Comparison of ENCODE assay signal across 24 cellular contexts in genomic region chr17:48627625-48628510, GRCh38. TPM values are rescaled to one million over a fixed set of nuclear protein-coding genes. Genes with fewer than 3 reads are reported as not detected.
DNase-seq lines count a peak whose midpoint lies in the region; ATAC-seq and TF ChIP-seq lines count a peak whose summit lies in the region.
"Had no signal": no experiment of that assay in that cellular context is flagged by ENCODE, and none has a peak within 500 bp of the region (broad histone marks: within the 10 kb centered on the region; RNA-seq: fewer than 3 reads in every experiment).

No MANE protein-coding gene starts in this region.

- intact Hi-C loops in Panc1 (cut with micrococcal nuclease; ENCODE audit: unreplicated experiment) (no loop called here), transverse colon (cut with DNase I; ENCODE audit: low total_unique reads) (no loop called here)

- no peak for ATAC-seq in Panc1
- ATAC-seq: SK-N-SH treated with all-trans-retinoic acid at 6 μM for 48 hours, WTC11 had no signal

- H3K4ac ChIP-seq in mesenchymal stem cell (ENCODE audit: low read depth in 1 of 2, low read length in 2 of 2): peak overlapping the region in 1 of 2 experiments; percentile 66

- H4K8ac ChIP-seq in mesenchymal stem cell (ENCODE audit: low read length): peak overlapping the region; percentile 53

- no peaks in the 10 kb centered on the region for H3K9me3 ChIP-seq in Panc1 (ENCODE audit: control insufficient read depth, insufficient read depth, low read depth, low read length)
- peaks cover 6% of the 10 kb centered on the region for H3K9me3 ChIP-seq in mesenchymal stem cell (ENCODE audit: control insufficient read depth, low read length)
- no peaks in the 10 kb centered on the region for H3K9me3 ChIP-seq in transverse colon
- no peaks in the 10 kb centered on the region for H3K9me3 ChIP-seq in right atrium auricular region
- H3K9me3 ChIP-seq in BE2C: no peaks in the 10 kb centered on the region
- H3K9me3 ChIP-seq: breast epithelium had no signal

- in situ Hi-C loops in Panc1 (cut with HindIII; ENCODE audit: low pct_unique_long_range_greater_than_20kb, low sequenced_read_pairs): no loop called here
- in situ Hi-C loops in transverse colon (cut with MboI; ENCODE audit: low pct_ligation_motif_present in 1 of 4, low pct_unique_long_range_greater_than_20kb in 1 of 4, low sequenced_read_pairs in 3 of 4): no loop called here

- TF ChIP-seq EP300 in transverse colon (IDR thresholded peaks at IDR 0.05; ENCODE audit: low read depth): no peak

- no peak overlapping the region for H2BK5ac ChIP-seq in mesenchymal stem cell (ENCODE audit: low read depth, low read length, poor library complexity, severe bottlenecking)

- 0 out of 2 replicates have a peak, but pooled peaks cover 3% of the 10 kb centered on the region for H3K36me3 ChIP-seq in Panc1 (ENCODE audit: control insufficient read depth, insufficient read depth, low read length)
- no peaks in the 10 kb centered on the region for H3K36me3 ChIP-seq in mesenchymal stem cell (ENCODE audit: control insufficient read depth in 1 of 2, insufficient read depth in 2 of 2, low read depth in 1 of 2, low read length in 2 of 2)
- no peaks in the 10 kb centered on the region for H3K36me3 ChIP-seq in transverse colon
- no peaks in the 10 kb centered on the region for H3K36me3 ChIP-seq in right atrium auricular region
- H3K36me3 ChIP-seq in BE2C: no peaks in the 10 kb centered on the region
- H3K36me3 ChIP-seq: breast epithelium had no signal

- no peak overlapping the region for H3K4me3 ChIP-seq in Panc1 (ENCODE audit: low read depth in 2 of 2, low read length in 2 of 2)
- no peak overlapping the region for H3K4me3 ChIP-seq in mesenchymal stem cell (ENCODE audit: insufficient read depth in 1 of 2, low read depth in 1 of 2, low read length in 2 of 2)
- H3K4me3 ChIP-seq in transverse colon: peak overlapping the region in 1 of 4 donors; percentile 66
- no peak overlapping the region for H3K4me3 ChIP-seq in right atrium auricular region
- H3K4me3 ChIP-seq in BE2C (ENCODE audit: low read depth, low read length): no peak overlapping the region
- H3K4me3 ChIP-seq: breast epithelium, coronary artery had no signal

- CTCF ChIA-PET in Panc1 (lab: Charles Lee): interaction anchor here (1.1 kb wide), 1 partner anchor 320 kb away, joined by 3 read pairs; no protein-coding TSS in a partner anchor

- peak overlapping the region in 1 of 2 experiments; percentile 19 for H3K18ac ChIP-seq in mesenchymal stem cell (ENCODE audit: low read depth in 1 of 2, low read length in 2 of 2)

- 45% methylated on average over 27 of the region's 27 CpGs for WGBS in mesenchymal stem cell
- 15 to 25% methylated on average over 11 to 27 of the region's 27 CpGs for WGBS in transverse colon (ENCODE audit: low coverage in 1 of 2), 2 donors

- H2AK5ac ChIP-seq in mesenchymal stem cell (ENCODE audit: low read length, severe bottlenecking): no peak overlapping the region

- no peak overlapping the region for H3K9ac ChIP-seq in mesenchymal stem cell (ENCODE audit: low read length)

- peak overlapping the region; percentile 36 for H3K4me3 Mint-ChIP-seq in activated naive CD4-positive, alpha-beta T cell treated with anti-CD3 and anti-CD28 coated beads, Interleukin-2, amount 50 U/mL, for 24 hours

- peaks cover 5% of the 10 kb centered on the region for H3K36me3 Mint-ChIP-seq in activated naive CD4-positive, alpha-beta T cell treated with anti-CD3 and anti-CD28 coated beads, Interleukin-2, amount 50 U/mL, for 24 hours
- H3K36me3 Mint-ChIP-seq: WTC11 had no signal

- no peak overlapping the region for H3K14ac ChIP-seq in mesenchymal stem cell (ENCODE audit: low read length in 2 of 2)

- peak overlapping the region; percentile 26 for H2BK15ac ChIP-seq in mesenchymal stem cell (ENCODE audit: low read depth, poor library complexity, severe bottlenecking)

- no TSS peak for BruUV-seq in Panc1 (replicated peaks; lab: Mats Ljungman, UMichigan)

- no peak overlapping the region for H3K23ac ChIP-seq in mesenchymal stem cell (ENCODE audit: low read length in 2 of 2)

- TF ChIP-seq POLR2A in transverse colon (IDR thresholded peaks at IDR 0.05): no peak

- peak overlapping the region; percentile 19 for H2BK120ac ChIP-seq in mesenchymal stem cell (ENCODE audit: low read depth, low read length)

- peaks cover 25% of the 10 kb centered on the region for H3K4me1 Mint-ChIP-seq in activated naive CD4-positive, alpha-beta T cell treated with anti-CD3 and anti-CD28 coated beads, Interleukin-2, amount 50 U/mL, for 24 hours

- H3K27me3 ChIP-seq in Panc1 (ENCODE audit: control insufficient read depth, insufficient read depth, low read length) (no peaks in the 10 kb centered on the region), mesenchymal stem cell (ENCODE audit: control insufficient read depth in 1 of 2, insufficient read depth in 1 of 2, low read length in 2 of 2) (peaks cover 95 to 98% of the 10 kb centered on the region in 2 experiments), transverse colon (peaks cover 99% of the 10 kb centered on the region), right atrium auricular region (peaks cover 42 to 92% of the 10 kb centered on the region in 2 donors), BE2C (peaks cover 99% of the 10 kb centered on the region)

- POLR2A ChIA-PET in Panc1 (lab: Charles Lee): interaction anchor here (0.6 kb wide), 1 partner anchor 363 kb away, joined by 4 read pairs; no protein-coding TSS in a partner anchor

- no peak overlapping the region for H2AFZ ChIP-seq in mesenchymal stem cell (ENCODE audit: low read depth, low read length)

- H4K91ac ChIP-seq in mesenchymal stem cell (ENCODE audit: low read length): no peak overlapping the region

- H3K27ac Mint-ChIP-seq in activated naive CD4-positive, alpha-beta T cell treated with anti-CD3 and anti-CD28 coated beads, Interleukin-2, amount 50 U/mL, for 24 hours: no peak overlapping the region
- H3K27ac Mint-ChIP-seq: T-helper 2 cell treated with Interferon-gamma antibody and Interleukin-4, amounts not matched to agents 5 μg/mL and 100 μg/mL, for 36 hours; WTC11 had no signal

- H3K79me1 ChIP-seq in mesenchymal stem cell (replicated peaks; ENCODE audit: low read length, poor library complexity, severe bottlenecking): no peaks in the 10 kb centered on the region

- H3K4me1 ChIP-seq in Panc1 (ENCODE audit: control insufficient read depth, insufficient read depth, low read length) (peaks cover 48% of the 10 kb centered on the region), mesenchymal stem cell (ENCODE audit: control insufficient read depth, insufficient read depth, low read depth, low read length) (peaks cover 21% of the 10 kb centered on the region), transverse colon (peaks cover 12 to 74% (median 64%) of the 10 kb centered on the region in 4 donors), right atrium auricular region (peaks cover 0 to 27% of the 10 kb centered on the region in 2 donors), BE2C (no peaks in the 10 kb centered on the region)

- no peak for DNase-seq in activated naive CD4-positive, alpha-beta T cell treated with anti-CD3 and anti-CD28 coated beads, Interleukin-2, amount 50 U/mL, for 16 hours
- DNase-seq in Panc1 (ENCODE audit: low read depth, low spot score) (no peak), mesenchymal stem cell (no peak), transverse colon (peak; percentile 19), hippocampal formation (lab: John Stamatoyannopoulos, UW) (no peak), right atrium auricular region (ENCODE audit: low spot score) (no peak), BE2C (no peak)
- DNase-seq: activated effector memory CD4-positive, alpha-beta T cell treated with Interleukin-2 at 50 U/mL for 16 hours; COR-L47; DND-41; midbrain; NCI-H1436; NCI-H524 treated with DMSO at 0.1 percent for 48 hours; small intestine; stimulated activated naive CD4-positive, alpha-beta T cell had no signal

- no peaks in the 10 kb centered on the region for H3K9me3 Mint-ChIP-seq in activated naive CD4-positive, alpha-beta T cell treated with anti-CD3 and anti-CD28 coated beads, Interleukin-2, amount 50 U/mL, for 24 hours
- H3K9me3 Mint-ChIP-seq: T-helper 2 cell treated with Interferon-gamma antibody and Interleukin-4, amounts not matched to agents 5 μg/mL and 100 μg/mL, for 36 hours; WTC11 had no signal

- H2BK12ac ChIP-seq in mesenchymal stem cell (ENCODE audit: low read length in 2 of 2): no peak overlapping the region

- H3K27me3 Mint-ChIP-seq in activated naive CD4-positive, alpha-beta T cell treated with anti-CD3 and anti-CD28 coated beads, Interleukin-2, amount 50 U/mL, for 24 hours: peaks cover 52% of the 10 kb centered on the region

- H3K27ac ChIP-seq in Panc1 (ENCODE audit: low read length) (peak overlapping the region; percentile 99), mesenchymal stem cell (ENCODE audit: low read length, poor library complexity, severe bottlenecking) (no peak overlapping the region), transverse colon (peak overlapping the region; percentile 86 to 93 (median 89)), right atrium auricular region (no peak overlapping the region)
- H3K27ac ChIP-seq: breast epithelium, coronary artery, RWPE1 had no signal

- no peak for TF ChIP-seq CTCF in Panc1 (IDR thresholded peaks at IDR 0.05)
- no peak for TF ChIP-seq CTCF in transverse colon (IDR thresholded peaks at IDR 0.05)
- TF ChIP-seq CTCF in right atrium auricular region (IDR thresholded peaks at IDR 0.05): no peak
- no peak for TF ChIP-seq CTCF in BE2C (IDR thresholded peaks at IDR 0.05; ENCODE audit: low read depth, low read length)

- no peak overlapping the region for H3K4me2 ChIP-seq in mesenchymal stem cell (ENCODE audit: low read length, poor library complexity, severe bottlenecking)

RNA-seq across cellular contexts. Expression of gene HOXB9, which starts 1.7 kb away (rescaled TPM):
- total RNA-seq in Panc1 (2021; ENCODE audit: unreplicated experiment) (65.9 TPM), transverse colon (10 to 100 TPM; 19.8 to 54.3 (median 29.4) TPM), right atrium auricular region (not detected)
- 83.0 TPM for polyA plus RNA-seq in Panc1 (2012; ENCODE audit: insufficient read length)
- 47.3 TPM for polyA plus RNA-seq in mesenchymal stem cell (2013, experiment 1 of 2)
- 47.4 TPM for polyA plus RNA-seq in mesenchymal stem cell (2013, experiment 2 of 2)
- not detected for polyA plus RNA-seq in BE2C (2012; ENCODE audit: insufficient read depth, insufficient read length, low read depth)
- total RNA-seq: pulmonary artery endothelial cell had no signal

RNA-seq across cellular contexts. Expression of gene HOXB8, which starts 12.8 kb away (rescaled TPM):
- total RNA-seq in Panc1 (2021; ENCODE audit: unreplicated experiment): 45.9 TPM
- 47.8 TPM for polyA plus RNA-seq in Panc1 (2012; ENCODE audit: insufficient read length)
- 53.4 TPM for polyA plus RNA-seq in mesenchymal stem cell (2013, experiment 1 of 2)
- 50.0 TPM for polyA plus RNA-seq in mesenchymal stem cell (2013, experiment 2 of 2)
- total RNA-seq in transverse colon: 10 to 100 TPM in 2 of 4 donors, 1 to 10 TPM in 2; 1.8 to 21.3 (median 8.9) TPM
- not detected for total RNA-seq in right atrium auricular region
- not detected for polyA plus RNA-seq in BE2C (2012; ENCODE audit: insufficient read depth, insufficient read length, low read depth)
- total RNA-seq: MCF 10A, pulmonary artery endothelial cell, WTC11 had no signal

RNA-seq across cellular contexts. Expression of gene HOXB7, which starts 17.1 kb away (rescaled TPM):
- total RNA-seq in Panc1 (2021; ENCODE audit: unreplicated experiment) (44.0 TPM), transverse colon (10 to 100 TPM in 3 of 4 donors, not detected in 1; 11.2 to 20.9 (median 16.7) TPM), right atrium auricular region (under 1 TPM; 0.24 to 0.78 TPM)
- 36.5 TPM for polyA plus RNA-seq in Panc1 (2012; ENCODE audit: insufficient read length)
- polyA plus RNA-seq in mesenchymal stem cell (2013, experiment 1 of 2): 108 TPM
- polyA plus RNA-seq in mesenchymal stem cell (2013, experiment 2 of 2): 115 TPM
- polyA plus RNA-seq in BE2C (2012; ENCODE audit: insufficient read depth, insufficient read length, low read depth): not detected
- total RNA-seq: MCF 10A, WTC11 had no signal

RNA-seq across cellular contexts. Expression of gene HOXB6, which starts 23.1 kb away (rescaled TPM):
- total RNA-seq in Panc1 (2021; ENCODE audit: unreplicated experiment) (196 TPM), transverse colon (10 to 100 TPM; 42.7 to 78.4 (median 62.5) TPM), right atrium auricular region (1 to 10 TPM in 1 of 2 donors, under 1 TPM in 1; 0.82 to 2.6 TPM)
- polyA plus RNA-seq in Panc1 (2012; ENCODE audit: insufficient read length): 167 TPM
- polyA plus RNA-seq in mesenchymal stem cell (2013, experiment 1 of 2): 37.1 TPM
- polyA plus RNA-seq in mesenchymal stem cell (2013, experiment 2 of 2): 35.9 TPM
- not detected for polyA plus RNA-seq in BE2C (2012; ENCODE audit: insufficient read depth, insufficient read length, low read depth)
- total RNA-seq: MCF 10A, WTC11 had no signal

RNA-seq across cellular contexts. Expression of gene HOXB5, which starts 34.3 kb away (rescaled TPM):
- 67.2 TPM for total RNA-seq in Panc1 (2021; ENCODE audit: unreplicated experiment)
- 64.4 TPM for polyA plus RNA-seq in Panc1 (2012; ENCODE audit: insufficient read length)
- 15.0 TPM for polyA plus RNA-seq in mesenchymal stem cell (2013, experiment 1 of 2)
- 14.1 TPM for polyA plus RNA-seq in mesenchymal stem cell (2013, experiment 2 of 2)
- total RNA-seq in transverse colon: 10 to 100 TPM; 10.5 to 35.4 (median 18.7) TPM
- not detected for total RNA-seq in right atrium auricular region
- polyA plus RNA-seq in BE2C (2012; ENCODE audit: insufficient read depth, insufficient read length, low read depth): not detected
- total RNA-seq: MCF 10A, WTC11 had no signal

Comparison
In these comparisons a context has a peak if more than half of its experiments do, and no peak if none do; other contexts are left out.
1. H3K27ac ChIP-seq: peak in Panc1 (single experiment) and transverse colon (4 of 4); none in mesenchymal stem cell (single experiment) and right atrium auricular region (0 of 2).
2. RNA of gene HOXB9, which starts 1.7 kb away (total RNA-seq): 65.9 TPM in Panc1 (single experiment) and 19.8 to 54.3 TPM in transverse colon; not detected in right atrium auricular region; every median in the first group is over 10 times any median in the second.